Comparison of ENCODE assay signal across 10 cellular contexts in genomic region chr5:178793156-178793555, GRCh38.
DNase-seq lines count a peak whose midpoint lies in the region; ATAC-seq and TF ChIP-seq lines count a peak whose summit lies in the region.
"Had no signal": no experiment of that assay in that cellular context is flagged by ENCODE, and none has a peak within 500 bp of the region (broad histone marks: within the 10 kb centered on the region; RNA-seq: fewer than 3 reads in every experiment).

No MANE protein-coding gene starts in this region.

- H3K4me1 ChIP-seq in psoas muscle: no peaks in the 10 kb centered on the region

- H3K9me3 Mint-ChIP-seq in MCF 10A (ENCODE audit: unreplicated experiment): no peaks in the 10 kb centered on the region

- no peaks in the 10 kb centered on the region for H3K36me3 Mint-ChIP-seq in MCF 10A (ENCODE audit: insufficient read depth, unreplicated experiment)
- H3K36me3 Mint-ChIP-seq: IgD-negative memory B cell had no signal

- no peaks in the 10 kb centered on the region for H3K9me3 ChIP-seq in psoas muscle

- in situ Hi-C loops in KBM-7 (cut with MboI; ENCODE audit: low pct_unique_long_range_greater_than_20kb, low sequenced_read_pairs): no loop called here

- intact Hi-C loops in MCF 10A (cut with micrococcal nuclease): loop anchor here (5.0 kb wide), 1 partner anchor 44 kb away; no protein-coding TSS in a partner anchor
- intact Hi-C loops in psoas muscle (cut with DNase I): no loop called here

- ATAC-seq in psoas muscle (no peak), GM19023 (IDR thresholded peaks at IDR 0.05; ENCODE audit: unreplicated experiment) (no peak), HG03196 (IDR thresholded peaks at IDR 0.05; ENCODE audit: unreplicated experiment) (no peak)

- WGBS in psoas muscle, 3 donors: 59 to 65% (median 64%) methylated on average over 12 of the region's 12 CpGs

- no peaks in the 10 kb centered on the region for H3K27me3 Mint-ChIP-seq in MCF 10A (ENCODE audit: insufficient read depth, unreplicated experiment)

- peak; percentile 64 for TF ChIP-seq CTCF in MCF 10A (IDR thresholded peaks at IDR 0.05; ENCODE audit: unreplicated experiment)
- peak; percentile 7 for TF ChIP-seq CTCF in psoas muscle (IDR thresholded peaks at IDR 0.05)

- H3K27ac ChIP-seq in psoas muscle: no peak overlapping the region

- BruUV-seq in MCF 10A (replicated peaks; lab: Mats Ljungman, UMichigan): no TSS peak

- peaks cover 24% of the 10 kb centered on the region for H3K4me1 Mint-ChIP-seq in MCF 10A (ENCODE audit: insufficient read depth, unreplicated experiment)
- H3K4me1 Mint-ChIP-seq: IgD-negative memory B cell had no signal

- CTCF ChIA-PET in MCF 10A (lab: Yijun Ruan, JAX): interaction anchor here (0.6 to 1.5 kb wide), 15 partner anchors 10 to 199 kb away, joined by 3 to 11 read pairs (median 5); no protein-coding TSS in a partner anchor

- peaks cover 0 to 6% (median 0%) of the 10 kb centered on the region in 3 donors for H3K27me3 ChIP-seq in psoas muscle (ENCODE audit: insufficient read depth in 3 of 3, low read length in 2 of 3)

- no peak overlapping the region for H3K27ac Mint-ChIP-seq in MCF 10A (ENCODE audit: low read depth, unreplicated experiment)

- POLR2A ChIA-PET in MCF 10A (lab: Yijun Ruan, JAX): interaction anchor here (0.8 kb wide), 1 partner anchor 44 kb away, joined by 3 read pairs; no protein-coding TSS in a partner anchor

- no peak overlapping the region for H3K4me3 ChIP-seq in psoas muscle

- H3K36me3 ChIP-seq in psoas muscle (ENCODE audit: insufficient read depth in 1 of 2, low read depth in 1 of 2): no peaks in the 10 kb centered on the region

- no peak overlapping the region for H3K4me3 Mint-ChIP-seq in MCF 10A (ENCODE audit: unreplicated experiment)
- H3K4me3 Mint-ChIP-seq: IgD-negative memory B cell had no signal

- DNase-seq in NCI-H1417 (lab: John Stamatoyannopoulos, UW): peak; percentile 4 to 35 (median 13)
- no peak for DNase-seq in NCI-H1417 treated with DMSO at 0.1 percent for 48 hours (lab: John Stamatoyannopoulos, UW)
- peak; percentile 23 for DNase-seq in KBM-7
- peak; percentile 60 for DNase-seq in MCF 10A (ENCODE audit: unreplicated experiment)
- no peak for DNase-seq in psoas muscle
- DNase-seq in midbrain (lab: John Stamatoyannopoulos, UW): no peak
- DNase-seq: activated CD4-positive, alpha-beta T cell treated with anti-CD3 and anti-CD28 coated beads, Interleukin-2, amount 50 U/mL, for 4 hours had no signal

Comparison
In these comparisons a context has a peak if more than half of its experiments do, and no peak if none do; other contexts are left out.
1. DNase-seq: peak in NCI-H1417 (3 of 3), KBM-7 (single experiment) and MCF 10A (single experiment); none in NCI-H1417 treated with DMSO at 0.1 percent for 48 hours (single experiment), psoas muscle (0 of 2) and midbrain (single experiment).